24 cellular contexts compared by ENCODE assay signal in the genomic region with DNA sequence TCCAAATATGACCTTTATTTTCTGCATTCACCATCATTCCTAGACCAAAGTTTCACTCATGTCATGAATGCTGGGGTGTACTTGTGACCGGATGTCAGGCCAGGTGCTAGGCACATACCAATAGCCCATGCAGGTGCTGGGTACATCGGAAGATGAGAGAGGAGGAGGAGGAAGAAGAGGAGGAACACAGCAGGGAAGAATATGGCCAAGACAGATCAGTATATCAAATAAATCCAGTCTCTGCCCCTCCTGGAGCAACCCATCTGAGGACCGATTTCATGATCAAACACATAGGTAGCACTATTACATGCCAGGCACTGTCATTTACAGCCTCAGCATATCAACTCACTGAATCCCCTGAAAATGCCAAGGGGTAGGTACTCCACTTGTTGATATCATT. TPM values are rescaled to one million over a fixed set of nuclear protein-coding genes. Genes with fewer than 3 reads are reported as not detected.
"Had no signal": no experiment of that assay in that cellular context is flagged by ENCODE, and none has a peak within 500 bp of the region (broad histone marks: within the 10 kb centered on the region; RNA-seq: fewer than 3 reads in every experiment).

No MANE protein-coding gene starts in this region.

- H3K36me3 ChIP-seq: brain microvascular endothelial cell, cardiac muscle cell had no signal

- H3K27ac ChIP-seq: brain microvascular endothelial cell, cardiac muscle cell, VCaP had no signal

- H3K4me3 ChIP-seq: cardiac muscle cell had no signal

- H3K4me3 Mint-ChIP-seq: activated CD4-positive, alpha-beta memory T cell treated with anti-CD3 and anti-CD28 coated beads, Interleukin-2, amount 10 ng/mL, durations not matched to agents 7 days and 5 days; activated naive CD8-positive, alpha-beta T cell treated with anti-CD3 and anti-CD28 coated beads for 36 hours; activated T-cell treated with anti-CD3 and anti-CD28 coated beads, Interleukin-2, amount 50 U/mL, for 4 hours; T-cell had no signal

- ATAC-seq: activated T-cell treated with anti-CD3 and anti-CD28 coated beads, Interleukin-2, amount 50 U/mL, for 4 hours; PC-3; T-cell had no signal

- H3K27ac Mint-ChIP-seq: activated CD4-positive, alpha-beta memory T cell treated with anti-CD3 and anti-CD28 coated beads, Interleukin-2, amount 10 ng/mL, durations not matched to agents 7 days and 5 days; activated naive CD8-positive, alpha-beta T cell treated with anti-CD3 and anti-CD28 coated beads for 36 hours; T-cell had no signal

- H3K9me3 Mint-ChIP-seq: activated CD4-positive, alpha-beta memory T cell treated with anti-CD3 and anti-CD28 coated beads, Interleukin-2, amount 10 ng/mL, durations not matched to agents 7 days and 5 days; activated naive CD8-positive, alpha-beta T cell treated with anti-CD3 and anti-CD28 coated beads for 36 hours; activated T-cell treated with anti-CD3 and anti-CD28 coated beads, Interleukin-2, amount 50 U/mL, for 4 hours; T-cell had no signal

- DNase-seq: activated CD4-positive, alpha-beta memory T cell treated with anti-CD3 and anti-CD28 coated beads, Interleukin-2, amount 10 ng/mL, durations not matched to agents 7 days and 5 days; activated CD4-positive, alpha-beta T cell treated with anti-CD3 and anti-CD28 coated beads, Interleukin-2, amount 50 U/mL, for 1 hour; activated CD4-positive, CD25-positive, alpha-beta regulatory T cell; activated effector memory CD4-positive, alpha-beta T cell treated with anti-CD3 and anti-CD28 coated beads, Interleukin-2, amount 50 U/mL, for 16 hours; activated naive CD4-positive, alpha-beta T cell treated with Interleukin-2 at 50 U/mL for 16 hours; activated naive CD8-positive, alpha-beta T cell treated with anti-CD3 and anti-CD28 coated beads for 36 hours; activated T-cell treated with anti-CD3 and anti-CD28 coated beads, Interleukin-2, amount 50 U/mL, for 4 hours; brain microvascular endothelial cell; IMR-90; Kasumi-1; KBM-7; NCI-H1105 treated with DMSO at 0.1 percent for 48 hours; NCI-H1436 treated with DMSO at 0.1 percent for 48 hours; NCI-H187; NCI-H2081; NCI-H510A treated with DMSO at 0.1 percent for 48 hours; NCI-H69; PC-3; SHP77 treated with DMSO at 0.1 percent for 48 hours had no signal

- H3K36me3 Mint-ChIP-seq: activated naive CD8-positive, alpha-beta T cell treated with anti-CD3 and anti-CD28 coated beads for 36 hours; T-cell had no signal

RNA-seq across cellular contexts. Expression of a gene that starts 3.0 kb away (rescaled TPM):
- total RNA-seq: cardiac muscle cell; IMR-90; SK-MEL-5; T-helper 2 cell treated with Interferon-gamma antibody and Interleukin-4, amounts not matched to agents 100 ng/mL and 5 ng/mL, for 36 hours had no signal
- polyA plus RNA-seq: cardiac muscle cell, IMR-90 had no signal
